Comparison of ENCODE assay signal across 8 cellular contexts in the genomic region with DNA sequence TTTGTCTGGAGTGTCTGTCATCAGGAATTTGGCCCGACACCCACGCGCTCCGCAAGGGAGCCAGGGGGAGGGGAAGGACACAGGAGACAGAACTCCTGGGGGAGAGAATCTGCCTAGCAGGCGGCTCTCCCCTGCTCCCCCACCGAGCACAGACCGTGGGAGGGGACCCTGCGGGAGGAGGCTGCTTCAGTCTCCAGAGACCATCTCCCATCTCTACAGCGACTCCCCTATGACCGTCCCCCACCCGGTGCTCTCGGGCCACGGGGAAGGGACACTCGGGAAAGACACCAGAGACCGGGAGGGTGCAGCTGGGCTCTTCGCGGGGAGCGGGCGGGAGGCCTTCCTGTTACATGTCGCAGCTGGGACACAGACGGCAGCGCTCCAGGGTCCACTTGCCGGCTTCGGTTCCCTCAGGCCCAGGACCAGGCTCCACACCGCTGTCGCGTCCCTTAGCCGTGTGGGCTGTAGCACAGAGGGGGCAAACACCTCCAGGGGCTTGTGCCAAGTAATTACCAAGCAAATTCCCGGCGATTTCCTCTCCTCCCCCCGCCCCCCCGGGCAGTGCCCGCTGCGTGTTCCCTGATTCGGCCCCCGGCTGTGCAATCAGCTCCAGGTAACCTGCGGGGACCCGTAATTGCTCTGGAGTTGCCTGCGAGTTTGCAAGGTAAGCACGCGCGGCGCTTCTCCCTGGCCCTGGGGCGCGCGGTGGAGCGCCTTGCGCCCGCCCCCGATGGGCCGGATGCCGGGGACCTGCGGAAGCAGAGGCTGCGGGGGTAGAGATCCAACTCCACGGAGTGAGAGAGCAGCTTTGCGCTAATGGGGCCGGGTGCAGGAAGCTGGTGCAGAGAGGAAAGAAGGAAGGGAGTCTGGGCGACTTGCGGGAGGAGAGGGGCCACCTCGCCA.
DNase-seq lines count a peak whose midpoint lies in the region; ATAC-seq, FAIRE-seq and TF ChIP-seq lines count a peak whose summit lies in the region.

No MANE protein-coding gene starts in this region.

- TF ChIP-seq POLR2A in stomach (IDR thresholded peaks at IDR 0.05) = no peak

- FAIRE-seq in astrocyte (lab: Jason Lieb, UNC) = no peak

- peak overlapping the region; percentile 93 for H3K4me3 Mint-ChIP-seq in astrocyte (ENCODE audit: unreplicated experiment)
- H3K4me3 Mint-ChIP-seq in naive thymus-derived CD4-positive, alpha-beta T cell = no peak overlapping the region

- TF ChIP-seq CTCF in astrocyte (IDR thresholded peaks at IDR 0.05; ENCODE audit: insufficient read depth, low read depth, low read length) = no peak
- no peak for TF ChIP-seq CTCF in stomach (IDR thresholded peaks at IDR 0.05)

- H3K9ac ChIP-seq in HUES64 (ENCODE audit: low read depth, low read length) = peak overlapping the region; percentile 21
- H3K9ac ChIP-seq in astrocyte (ENCODE audit: low read length) = peak overlapping the region; percentile 70
- H3K9ac ChIP-seq in iPS-20b (ENCODE audit: low read depth, low read length) = peak overlapping the region; percentile 44; the same call in 1 of the 2 replicates

- CTCF ChIA-PET in naive thymus-derived CD4-positive, alpha-beta T cell (lab: Charles Lee) = no interaction called here

- no peaks in the 10 kb centered on the region for H3K79me2 ChIP-seq in astrocyte (ENCODE audit: insufficient read depth, low read length)

- H3K9me3 Mint-ChIP-seq in astrocyte (ENCODE audit: unreplicated experiment) = peaks cover 8% of the 10 kb centered on the region
- H3K9me3 Mint-ChIP-seq in naive thymus-derived CD4-positive, alpha-beta T cell = peaks cover 0 to 9% (median 3%) of the 10 kb centered on the region in 11 donors

- peaks cover 18% of the 10 kb centered on the region for H3K4me1 Mint-ChIP-seq in astrocyte (ENCODE audit: low read depth, unreplicated experiment)
- peaks cover 0 to 4% (median 0%) of the 10 kb centered on the region in 7 donors for H3K4me1 Mint-ChIP-seq in naive thymus-derived CD4-positive, alpha-beta T cell

- 2% methylated on average over 60 of the region's 60 CpGs for WGBS in HUES64
- WGBS in stomach, 5 donors = 8 to 11% (median 9%) methylated on average over 32 to 60 of the region's 60 CpGs

- H3K36me3 Mint-ChIP-seq in astrocyte (ENCODE audit: low read depth, unreplicated experiment) = peaks cover 11% of the 10 kb centered on the region
- H3K36me3 Mint-ChIP-seq in naive thymus-derived CD4-positive, alpha-beta T cell = peaks cover 0 to 3% (median 0%) of the 10 kb centered on the region in 5 donors

- H3K27me3 ChIP-seq in HUES64 (ENCODE audit: insufficient read depth, low read length) = peaks cover 77% of the 10 kb centered on the region
- H3K27me3 ChIP-seq in astrocyte (ENCODE audit: insufficient read depth, low read length) = no peaks in the 10 kb centered on the region
- H3K27me3 ChIP-seq in iPS-20b (ENCODE audit: insufficient read depth, low read length) = peaks cover 93% of the 10 kb centered on the region
- peaks cover 0 to 75% (median 22%) of the 10 kb centered on the region in 3 donors for H3K27me3 ChIP-seq in stomach
- H3K27me3 ChIP-seq in naive thymus-derived CD4-positive, alpha-beta T cell (ENCODE audit: control insufficient read depth in 2 of 2, insufficient read depth in 2 of 2, low read length in 2 of 2) = peaks cover 0 to 7% of the 10 kb centered on the region in 2 donors

- no peaks in the 10 kb centered on the region for H4K20me1 ChIP-seq in astrocyte (ENCODE audit: insufficient read depth, low read length)

- ATAC-seq in GM21367 (IDR thresholded peaks at IDR 0.05; ENCODE audit: unreplicated experiment) (no peak), GM18511 (IDR thresholded peaks at IDR 0.05; ENCODE audit: unreplicated experiment) (no peak), HG03432 (IDR thresholded peaks at IDR 0.05; ENCODE audit: unreplicated experiment) (no peak)
- ATAC-seq in naive thymus-derived CD4-positive, alpha-beta T cell = no peak

- POLR2A ChIA-PET in naive thymus-derived CD4-positive, alpha-beta T cell (lab: Charles Lee) = no interaction called here

- H3K4me2 ChIP-seq in astrocyte (ENCODE audit: low read length) = peak overlapping the region; percentile 94

- peak; percentile 56 for DNase-seq in astrocyte (ENCODE audit: low read depth)
- DNase-seq in stomach = no peak
- DNase-seq in naive thymus-derived CD4-positive, alpha-beta T cell = no peak

- TF ChIP-seq EP300 in stomach (IDR thresholded peaks at IDR 0.05) = no peak

- H3K4me1 ChIP-seq in HUES64 (ENCODE audit: insufficient read depth, low read length) (peaks cover 19% of the 10 kb centered on the region), astrocyte (ENCODE audit: insufficient read depth, low read length) (peaks cover 18% of the 10 kb centered on the region), iPS-20b (ENCODE audit: insufficient read depth, low read length) (peaks cover 16% of the 10 kb centered on the region; the same call in 1 of the 2 replicates), stomach (peaks cover 0 to 17% (median 16%) of the 10 kb centered on the region in 4 donors)
- no peaks in the 10 kb centered on the region for H3K4me1 ChIP-seq in naive thymus-derived CD4-positive, alpha-beta T cell (ENCODE audit: control insufficient read depth in 2 of 2, insufficient read depth in 2 of 2, low read length in 2 of 2)

- H3K9me3 ChIP-seq in HUES64 (ENCODE audit: insufficient read depth, low read depth, low read length) = no peaks in the 10 kb centered on the region
- H3K9me3 ChIP-seq in astrocyte (ENCODE audit: insufficient read depth, low read depth, low read length) = no peaks in the 10 kb centered on the region
- H3K9me3 ChIP-seq in iPS-20b (ENCODE audit: insufficient read depth, low read depth, low read length) = no peaks in the 10 kb centered on the region
- no peaks in the 10 kb centered on the region for H3K9me3 ChIP-seq in stomach
- no peaks in the 10 kb centered on the region for H3K9me3 ChIP-seq in naive thymus-derived CD4-positive, alpha-beta T cell (ENCODE audit: control insufficient read depth in 2 of 3, low read length in 3 of 3)

- intact Hi-C loops in stomach (cut with DNase I; ENCODE audit: low total_unique reads) = no loop called here
- intact Hi-C loops in naive thymus-derived CD4-positive, alpha-beta T cell (cut with micrococcal nuclease) = no loop called here

- peak overlapping the region; percentile 90 for H3K27ac Mint-ChIP-seq in astrocyte (ENCODE audit: unreplicated experiment)
- no peak overlapping the region for H3K27ac Mint-ChIP-seq in naive thymus-derived CD4-positive, alpha-beta T cell

- peak overlapping the region; percentile 60 for H3K4me3 ChIP-seq in HUES64 (ENCODE audit: low read length)
- peak overlapping the region; percentile 64 for H3K4me3 ChIP-seq in astrocyte (ENCODE audit: insufficient read depth, low read depth, low read length)
- peak overlapping the region; percentile 79 for H3K4me3 ChIP-seq in iPS-20b (ENCODE audit: low read length)
- peak overlapping the region; percentile 31 to 44 (median 32) for H3K4me3 ChIP-seq in stomach
- H3K4me3 ChIP-seq in naive thymus-derived CD4-positive, alpha-beta T cell (ENCODE audit: low read length) = no peak overlapping the region

- peaks cover 3% of the 10 kb centered on the region for H3K27me3 Mint-ChIP-seq in astrocyte (ENCODE audit: low read depth, unreplicated experiment)
- H3K27me3 Mint-ChIP-seq in naive thymus-derived CD4-positive, alpha-beta T cell = peaks cover 27 to 46% (median 40%) of the 10 kb centered on the region in 5 donors

- peak overlapping the region; percentile 79 for H2AFZ ChIP-seq in astrocyte (ENCODE audit: low read depth, low read length)

- H3K36me3 ChIP-seq in HUES64 (ENCODE audit: insufficient read depth, low read length) (no peaks in the 10 kb centered on the region), astrocyte (ENCODE audit: insufficient read depth, low read length) (no peaks in the 10 kb centered on the region), iPS-20b (ENCODE audit: insufficient read depth, low read depth, low read length) (no peaks in the 10 kb centered on the region), stomach (no peaks in the 10 kb centered on the region)
- no peaks in the 10 kb centered on the region for H3K36me3 ChIP-seq in naive thymus-derived CD4-positive, alpha-beta T cell (ENCODE audit: control insufficient read depth in 2 of 3, insufficient read depth in 3 of 3, low read length in 3 of 3)

- H3K27ac ChIP-seq in HUES64 (ENCODE audit: low read depth, low read length) = no peak overlapping the region
- H3K27ac ChIP-seq in astrocyte (ENCODE audit: low read depth, low read length) = peak overlapping the region; percentile 47
- no peak overlapping the region for H3K27ac ChIP-seq in iPS-20b (ENCODE audit: low read length)
- H3K27ac ChIP-seq in stomach = no peak overlapping the region
- H3K27ac ChIP-seq in naive thymus-derived CD4-positive, alpha-beta T cell (ENCODE audit: low read depth, low read length) = no peak overlapping the region
